Comparison of ENCODE assay signal across 16 cellular contexts in genomic region chr13:67036694-67037093, GRCh38.
A peak's percentile ranks its signal among the peaks of the same experiment; 100 is the strongest.
DNase-seq lines count a peak whose midpoint lies in the region; ATAC-seq and TF ChIP-seq lines count a peak whose summit lies in the region.
"Had no signal": no experiment of that assay in that cellular context is flagged by ENCODE, and none has a peak within 500 bp of the region (broad histone marks: within the 10 kb centered on the region; RNA-seq: fewer than 3 reads in every experiment).

No MANE protein-coding gene starts in this region.

- no peaks in the 10 kb centered on the region for H3K36me3 Mint-ChIP-seq in GM23338 (ENCODE audit: low read depth)
- H3K36me3 Mint-ChIP-seq: CD4-positive, CD25-positive, alpha-beta regulatory T cell had no signal

- 47% methylated on average over 6 of the region's 6 CpGs for WGBS in smooth muscle cell (ENCODE audit: low lambda C conversion rate)

- no peaks in the 10 kb centered on the region for H3K79me2 ChIP-seq in GM23338 (replicated peaks; ENCODE audit: insufficient read depth)
- H3K79me2 ChIP-seq in smooth muscle cell (ENCODE audit: low read depth), result no peaks in the 10 kb centered on the region

- no peak overlapping the region for H2AFZ ChIP-seq in GM23338
- H2AFZ ChIP-seq in smooth muscle cell (ENCODE audit: low read depth), result peak overlapping the region; percentile 47

- H3K4me3 Mint-ChIP-seq in GM23338, result no peak overlapping the region
- H3K4me3 Mint-ChIP-seq: CD4-positive, CD25-positive, alpha-beta regulatory T cell had no signal

- H3K9me3 ChIP-seq in SJCRH30 (replicated peaks) (no peaks in the 10 kb centered on the region), smooth muscle cell (replicated peaks; ENCODE audit: low read depth) (no peaks in the 10 kb centered on the region)

- H3K4me2 ChIP-seq in GM23338, result peak overlapping the region; percentile 11; the same call in 1 of the 2 replicates
- H3K4me2 ChIP-seq in smooth muscle cell, result peak overlapping the region; percentile 72

- TF ChIP-seq CTCF in GM23338 (conservative IDR thresholded peaks at IDR 0.05; ENCODE audit: low read depth in 2 of 2) (no peak), dorsolateral prefrontal cortex (IDR thresholded peaks at IDR 0.05 in 54 of 56, conservative IDR thresholded peaks at IDR 0.05 in 2 of 56; ENCODE audit: low read depth in 1 of 56, partially characterized antibody in 56 of 56) (no peak), smooth muscle cell (IDR thresholded peaks at IDR 0.05; ENCODE audit: borderline replicate concordance, insufficient read depth, poor library complexity, severe bottlenecking) (no peak)

- intact Hi-C loops in dorsolateral prefrontal cortex (cut with DNase I), result no loop called here

- DNase-seq in GM23338 (ENCODE audit: low spot score) (no peak), SJCRH30 (peak; percentile 26 to 65), dorsolateral prefrontal cortex (no peak), smooth muscle cell (lab: John Stamatoyannopoulos, UW; ENCODE audit: unreplicated experiment) (no peak), kidney glomerular epithelial cell (lab: John Stamatoyannopoulos, UW) (no peak)
- DNase-seq: CD4-positive, CD25-positive, alpha-beta regulatory T cell; GF-D8; GOT3; NCI-H146; NCI-H2081 treated with DMSO at 0.1 percent for 48 hours; NCI-H524; NK-92 treated with Interleukin-12 subunit alpha and Interleukin-12 subunit beta, amount 100 ng/mL, for 24 hours; PC-3 had no signal

- H3K27me3 Mint-ChIP-seq in GM23338 (ENCODE audit: insufficient read depth, low read depth, poor library complexity), result peaks cover 5% of the 10 kb centered on the region
- H3K27me3 Mint-ChIP-seq: CD4-positive, CD25-positive, alpha-beta regulatory T cell had no signal

- peak overlapping the region; percentile 62; the same call in 1 of the 2 replicates for H3K27ac Mint-ChIP-seq in GM23338
- H3K27ac Mint-ChIP-seq: CD4-positive, CD25-positive, alpha-beta regulatory T cell had no signal

- H3K27me3 ChIP-seq in GM23338 (ENCODE audit: insufficient read depth) (no peaks in the 10 kb centered on the region), SJCRH30 (no peaks in the 10 kb centered on the region), dorsolateral prefrontal cortex (no peaks in the 10 kb centered on the region), smooth muscle cell (ENCODE audit: low read depth) (no peaks in the 10 kb centered on the region)

- H3K4me1 ChIP-seq in GM23338 (ENCODE audit: insufficient read depth) (peaks cover 10% of the 10 kb centered on the region; the same call in 1 of the 2 replicates), SJCRH30 (peaks cover 8% of the 10 kb centered on the region), smooth muscle cell (ENCODE audit: low read depth) (no peaks in the 10 kb centered on the region)

- no peaks in the 10 kb centered on the region for H3K9me3 Mint-ChIP-seq in GM23338

- no peak for ATAC-seq in GM23338
- ATAC-seq in HG03095 (IDR thresholded peaks at IDR 0.05; ENCODE audit: unreplicated experiment), result no peak
- no peak for ATAC-seq in HG03039 (IDR thresholded peaks at IDR 0.05; ENCODE audit: unreplicated experiment)
- ATAC-seq: K562, PC-3 had no signal

- no peak overlapping the region for H3K4me3 ChIP-seq in GM23338
- H3K4me3 ChIP-seq in SJCRH30, result peak overlapping the region; percentile 41
- peak overlapping the region in 51 of 59 donors; percentile 1 to 55 (median 29) for H3K4me3 ChIP-seq in dorsolateral prefrontal cortex
- peak overlapping the region; percentile 13 for H3K4me3 ChIP-seq in smooth muscle cell
- H3K4me3 ChIP-seq: K562 had no signal

- H4K20me1 ChIP-seq in GM23338 (replicated peaks; ENCODE audit: insufficient read depth), result no peaks in the 10 kb centered on the region
- H4K20me1 ChIP-seq in smooth muscle cell (ENCODE audit: low read depth), result no peaks in the 10 kb centered on the region

- H3K9ac ChIP-seq in smooth muscle cell (ENCODE audit: low read depth), result no peak overlapping the region

- peaks cover 15% of the 10 kb centered on the region; the same call in 2 of the 3 replicates for H3K4me1 Mint-ChIP-seq in GM23338
- H3K4me1 Mint-ChIP-seq: CD4-positive, CD25-positive, alpha-beta regulatory T cell had no signal

- H3F3A ChIP-seq in GM23338 (replicated peaks; ENCODE audit: low read depth), result no peaks in the 10 kb centered on the region
- H3F3A ChIP-seq in smooth muscle cell (ENCODE audit: low read depth), result no peaks in the 10 kb centered on the region

- H3K36me3 ChIP-seq in GM23338 (ENCODE audit: insufficient read depth) (no peaks in the 10 kb centered on the region), SJCRH30 (no peaks in the 10 kb centered on the region), smooth muscle cell (ENCODE audit: low read depth) (no peaks in the 10 kb centered on the region)

- no peaks in the 10 kb centered on the region for H3K9me2 ChIP-seq in GM23338 (ENCODE audit: insufficient read depth)

- H3K27ac ChIP-seq in GM23338 (ENCODE audit: low read depth), result no peak overlapping the region
- H3K27ac ChIP-seq in SJCRH30, result peak overlapping the region; percentile 15; the same call in 1 of the 2 replicates
- peak overlapping the region; percentile 24 to 100 (median 93) for H3K27ac ChIP-seq in dorsolateral prefrontal cortex
- no peak overlapping the region for H3K27ac ChIP-seq in smooth muscle cell (ENCODE audit: low read depth)

TF ChIP-seq in GM23338, 12 proteins besides CTCF, POLR2A, EP300 and RAD21:
- TF ChIP-seq JUNB (IDR thresholded peaks at IDR 0.05; ENCODE audit: unreplicated experiment) (no peak), REST (IDR thresholded peaks at IDR 0.05; ENCODE audit: unreplicated experiment) (no peak), STAT1 (IDR thresholded peaks at IDR 0.05; ENCODE audit: unreplicated experiment) (no peak), POLR2AphosphoS5 (IDR thresholded peaks at IDR 0.05; ENCODE audit: low read depth) (no peak)

Comparison
In these comparisons a context has a peak if more than half of its experiments do, and no peak if none do; other contexts are left out.
1. DNase-seq: peak in SJCRH30 (2 of 2); none in GM23338 (single experiment), dorsolateral prefrontal cortex (0 of 10), smooth muscle cell (single experiment) and kidney glomerular epithelial cell (single experiment).
2. H3K27ac ChIP-seq: peak in SJCRH30 (single experiment) and dorsolateral prefrontal cortex (59 of 59); none in GM23338 (single experiment) and smooth muscle cell (single experiment).